1 cellular context compared by ENCODE assay signal in genomic region chr2:12716250-12717190, GRCh38.
TF ChIP-seq lines count a peak whose summit lies in the region.

TRIB2 (plus strand) TSS chr2:12716936; CDS start chr2:12718308, 1,372 bp downstream.

TF ChIP-seq in IMR-90, 13 proteins besides CTCF, POLR2A, EP300 and RAD21 (continued from another document):
- no peak for TF ChIP-seq ELK1 (IDR thresholded peaks at IDR 0.05; ENCODE audit: borderline replicate concordance, low read depth, low read length)
- no peak for TF ChIP-seq NFE2L2 (IDR thresholded peaks at IDR 0.05; ENCODE audit: low read depth, low read length)
- peak; percentile 61; the same call in 1 of the 2 replicates for TF ChIP-seq MAZ (IDR thresholded peaks at IDR 0.05; ENCODE audit: borderline replicate concordance, low read depth, low read length)
- TF ChIP-seq SMC3 (IDR thresholded peaks at IDR 0.05; ENCODE audit: low read depth, low read length) = peak; percentile 22; the same call in 1 of the 2 replicates
- no peak for TF ChIP-seq RFX5 (IDR thresholded peaks at IDR 0.05; ENCODE audit: low read depth, low read length)
- TF ChIP-seq MAFK (IDR thresholded peaks at IDR 0.05; ENCODE audit: low read depth, low read length) = no peak
- no peak for TF ChIP-seq CEBPB (IDR thresholded peaks at IDR 0.05; ENCODE audit: low read depth, low read length)
